In genomic region chr15:59688888-59689625, GRCh38 we compare ENCODE assay signal across 8 cellular contexts. TPM values are rescaled to one million over a fixed set of nuclear protein-coding genes. Genes with fewer than 3 reads are reported as not detected.
DNase-seq lines count a peak whose midpoint lies in the region; TF ChIP-seq lines count a peak whose summit lies in the region.

BNIP2 (minus strand) TSS chr15:59689320; CDS start chr15:59682457, 6,863 bp downstream.

- no peaks in the 10 kb centered on the region for H3K36me3 ChIP-seq in H7 (replicated peaks; ENCODE audit: control insufficient read depth, insufficient read depth, low read length)
- H3K36me3 ChIP-seq in MM.1S (replicated peaks; ENCODE audit: insufficient read depth, low read length) = no peaks in the 10 kb centered on the region
- no peaks in the 10 kb centered on the region for H3K36me3 ChIP-seq in neural cell (ENCODE audit: insufficient read depth, low read length)
- H3K36me3 ChIP-seq in stomach = peaks cover 0 to 5% (median 0%) of the 10 kb centered on the region in 4 donors

- H4K20me1 ChIP-seq in MM.1S (ENCODE audit: insufficient read depth, low read length) (peaks cover 6% of the 10 kb centered on the region; the same call in 1 of the 2 replicates), neural cell (ENCODE audit: insufficient read depth) (no peaks in the 10 kb centered on the region)

- H3K9me2 ChIP-seq in MM.1S (replicated peaks; ENCODE audit: insufficient read depth, low read length) = no peaks in the 10 kb centered on the region
- H3K9me2 ChIP-seq in neural cell (ENCODE audit: insufficient read depth, low read length) = no peaks in the 10 kb centered on the region

- H3K4me1 ChIP-seq in MM.1S (ENCODE audit: low read length) (peaks cover 27% of the 10 kb centered on the region), stomach (peaks cover 25 to 57% (median 43%) of the 10 kb centered on the region in 4 donors)

- TF ChIP-seq CTCF in MM.1S (IDR thresholded peaks at IDR 0.05; ENCODE audit: low read length) = no peak
- no peak for TF ChIP-seq CTCF in neural cell (IDR thresholded peaks at IDR 0.05; ENCODE audit: poor library complexity, severe bottlenecking)
- TF ChIP-seq CTCF in stomach (IDR thresholded peaks at IDR 0.05) = no peak

- H3K4me2 ChIP-seq in MM.1S (ENCODE audit: low read depth, low read length) (peak within 1 kb of the TSS; percentile 81), neural cell (ENCODE audit: low read length) (peak within 1 kb of the TSS; percentile 97)

- peak; percentile 8 for TF ChIP-seq RAD21 in neural cell (conservative IDR thresholded peaks at IDR 0.05)

- no peaks in the 10 kb centered on the region for H3K9me3 ChIP-seq in MM.1S (replicated peaks; ENCODE audit: insufficient read depth, low read length)
- H3K9me3 ChIP-seq in neural cell (ENCODE audit: low read length) = no peaks in the 10 kb centered on the region
- no peaks in the 10 kb centered on the region for H3K9me3 ChIP-seq in stomach

- TF ChIP-seq EP300 in neural cell (conservative IDR thresholded peaks at IDR 0.05; ENCODE audit: poor library complexity, severe bottlenecking) (peak; percentile 47), stomach (IDR thresholded peaks at IDR 0.05) (no peak)

- H2AFZ ChIP-seq in MM.1S (ENCODE audit: low read length) = peak within 1 kb of the TSS; percentile 92
- peak within 1 kb of the TSS; percentile 87 for H2AFZ ChIP-seq in neural cell (ENCODE audit: low read depth, low read length)

- H3K27me3 ChIP-seq in H7 (ENCODE audit: control insufficient read depth, insufficient read depth, low read length) = peaks cover 7% of the 10 kb centered on the region; the same call in 1 of the 2 replicates
- H3K27me3 ChIP-seq in MM.1S (replicated peaks; ENCODE audit: insufficient read depth, low read length) = no peaks in the 10 kb centered on the region
- no peaks in the 10 kb centered on the region for H3K27me3 ChIP-seq in neural cell (ENCODE audit: insufficient read depth, low read depth, low read length)
- H3K27me3 ChIP-seq in stomach = no peaks in the 10 kb centered on the region

- 0 to 1% (median 1%) methylated on average over 24 to 74 of the region's 74 CpGs for WGBS in stomach, 5 donors

- peaks cover 51% of the 10 kb centered on the region for H3K79me2 ChIP-seq in MM.1S (ENCODE audit: low read length)
- peaks cover 49% of the 10 kb centered on the region for H3K79me2 ChIP-seq in neural cell (replicated peaks; ENCODE audit: insufficient read depth, low read length)

- peak within 1 kb of the TSS; percentile 98 for H3K9ac ChIP-seq in MM.1S (ENCODE audit: low read length)
- peak within 1 kb of the TSS; percentile 97 for H3K9ac ChIP-seq in neural cell (ENCODE audit: low read length)

- peak in 2 of 4 donors; percentile 60 to 92 for TF ChIP-seq POLR2A in stomach (IDR thresholded peaks at IDR 0.05)

- H3F3A ChIP-seq in MM.1S (ENCODE audit: insufficient read depth, low read length) (peaks cover 27% of the 10 kb centered on the region), neural cell (ENCODE audit: insufficient read depth, low read length, poor library complexity, severe bottlenecking) (peaks cover 4% of the 10 kb centered on the region)

- H3K27ac ChIP-seq in MM.1S (ENCODE audit: low read length) (peak within 1 kb of the TSS; percentile 98), neural cell (ENCODE audit: low read length) (peak within 1 kb of the TSS; percentile 84), stomach (peak within 1 kb of the TSS; percentile 98 to 99 (median 99))

- peak within 1 kb of the TSS; percentile 99 for H3K4me3 ChIP-seq in H7 (ENCODE audit: insufficient read depth, low read depth, low read length)
- H3K4me3 ChIP-seq in MM.1S (ENCODE audit: low read length) = peak within 1 kb of the TSS; percentile 99
- H3K4me3 ChIP-seq in neural cell (ENCODE audit: low read length) = peak within 1 kb of the TSS; percentile 100
- peak within 1 kb of the TSS; percentile 64 to 96 (median 76) for H3K4me3 ChIP-seq in stomach

- intact Hi-C loops in stomach (cut with DNase I; ENCODE audit: low total_unique reads) = no loop called here

- DNase-seq in ELF-1 (ENCODE audit: low read depth, low spot score) (peak; percentile 99), H7 (peak; percentile 97), MM.1S (peak; percentile 99), SIG-M5 (lab: John Stamatoyannopoulos, UW) (peak; percentile 60), activated gamma-delta T cell (lab: John Stamatoyannopoulos, UW) (peak; percentile 98), fibroblast of the conjunctiva (ENCODE audit: low read depth) (peak; percentile 97), stomach (peak; percentile 99)

TF ChIP-seq in neural cell, 6 proteins besides CTCF, POLR2A, EP300 and RAD21:
- TF ChIP-seq, protein P1, sequence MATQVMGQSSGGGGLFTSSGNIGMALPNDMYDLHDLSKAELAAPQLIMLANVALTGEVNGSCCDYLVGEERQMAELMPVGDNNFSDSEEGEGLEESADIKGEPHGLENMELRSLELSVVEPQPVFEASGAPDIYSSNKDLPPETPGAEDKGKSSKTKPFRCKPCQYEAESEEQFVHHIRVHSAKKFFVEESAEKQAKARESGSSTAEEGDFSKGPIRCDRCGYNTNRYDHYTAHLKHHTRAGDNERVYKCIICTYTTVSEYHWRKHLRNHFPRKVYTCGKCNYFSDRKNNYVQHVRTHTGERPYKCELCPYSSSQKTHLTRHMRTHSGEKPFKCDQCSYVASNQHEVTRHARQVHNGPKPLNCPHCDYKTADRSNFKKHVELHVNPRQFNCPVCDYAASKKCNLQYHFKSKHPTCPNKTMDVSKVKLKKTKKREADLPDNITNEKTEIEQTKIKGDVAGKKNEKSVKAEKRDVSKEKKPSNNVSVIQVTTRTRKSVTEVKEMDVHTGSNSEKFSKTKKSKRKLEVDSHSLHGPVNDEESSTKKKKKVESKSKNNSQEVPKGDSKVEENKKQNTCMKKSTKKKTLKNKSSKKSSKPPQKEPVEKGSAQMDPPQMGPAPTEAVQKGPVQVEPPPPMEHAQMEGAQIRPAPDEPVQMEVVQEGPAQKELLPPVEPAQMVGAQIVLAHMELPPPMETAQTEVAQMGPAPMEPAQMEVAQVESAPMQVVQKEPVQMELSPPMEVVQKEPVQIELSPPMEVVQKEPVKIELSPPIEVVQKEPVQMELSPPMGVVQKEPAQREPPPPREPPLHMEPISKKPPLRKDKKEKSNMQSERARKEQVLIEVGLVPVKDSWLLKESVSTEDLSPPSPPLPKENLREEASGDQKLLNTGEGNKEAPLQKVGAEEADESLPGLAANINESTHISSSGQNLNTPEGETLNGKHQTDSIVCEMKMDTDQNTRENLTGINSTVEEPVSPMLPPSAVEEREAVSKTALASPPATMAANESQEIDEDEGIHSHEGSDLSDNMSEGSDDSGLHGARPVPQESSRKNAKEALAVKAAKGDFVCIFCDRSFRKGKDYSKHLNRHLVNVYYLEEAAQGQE (IDR thresholded peaks at IDR 0.05; ENCODE audit: borderline replicate concordance) = no peak
- TF ChIP-seq MXI1 (conservative IDR thresholded peaks at IDR 0.05; ENCODE audit: poor library complexity, severe bottlenecking) (peak; percentile 77), TAF1 (IDR thresholded peaks at IDR 0.05; ENCODE audit: low read depth) (peak; percentile 54), EZH2 (IDR thresholded peaks at IDR 0.05; ENCODE audit: borderline replicate concordance, insufficient read depth, low read length, poor library complexity, severe bottlenecking) (no peak), SMC3 (conservative IDR thresholded peaks at IDR 0.05; ENCODE audit: poor library complexity) (no peak), POLR2AphosphoS5 (IDR thresholded peaks at IDR 0.05) (peak; percentile 97)

RNA-seq across cellular contexts. Expression of gene BNIP2, which starts in this region (rescaled TPM):
- total RNA-seq in H7 (2014; rRNA removed; shearing (Covaris generic)) = 28.9 and 30.6 TPM in 2 replicates
- polyA plus RNA-seq in neural cell = 142 and 170 TPM in 2 replicates
- polyA minus RNA-seq in neural cell = 102 and 121 TPM in 2 replicates
- total RNA-seq in stomach = 100 to 1,000 TPM in 3 of 5 donors, 10 to 100 TPM in 2; 15.2 to 194 (median 149) TPM
- 10 to 100 TPM; 23.7 to 30.9 (median 29.8) TPM for polyA plus RNA-seq in stomach

Comparison
In these comparisons a context has a peak if more than half of its experiments do, and no peak if none do; other contexts are left out.
1. Peak in every context shown above with its lines: DNase-seq, H3K4me3 ChIP-seq and H3K27ac ChIP-seq.